ENCODE assay signal across 8 cellular contexts in the genomic region with DNA sequence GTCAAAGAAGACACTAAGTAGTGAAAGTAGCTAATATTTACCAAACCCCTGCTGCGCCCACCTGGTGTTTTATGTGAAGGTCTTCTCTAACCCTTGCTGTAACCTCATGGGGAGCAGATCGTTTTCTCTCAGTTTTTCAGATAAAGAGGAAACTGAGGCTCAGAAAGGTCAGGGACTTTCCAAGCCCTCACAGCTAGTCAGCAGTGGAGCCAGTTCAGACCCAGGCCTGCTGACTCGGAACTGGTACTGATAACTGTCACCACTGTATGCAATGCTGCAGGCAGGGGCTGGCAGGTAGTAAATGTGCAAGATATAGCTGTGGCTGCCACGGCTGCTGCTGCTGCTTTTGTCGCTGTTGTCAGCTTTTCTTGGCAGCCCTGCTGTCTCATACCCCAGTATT.
DNase-seq lines count a peak whose midpoint lies in the region; ATAC-seq and TF ChIP-seq lines count a peak whose summit lies in the region.

No MANE protein-coding gene starts in this region.

- ATAC-seq in HG02840 (IDR thresholded peaks at IDR 0.05; ENCODE audit: low FRiP score, unreplicated experiment): no peak

- H3K9me3 Mint-ChIP-seq in endodermal cell: no peaks in the 10 kb centered on the region

- H3K36me3 Mint-ChIP-seq in endodermal cell (ENCODE audit: low read depth): peaks cover 10% of the 10 kb centered on the region

- H3K9me3 ChIP-seq in Peyer's patch: no peaks in the 10 kb centered on the region
- no peaks in the 10 kb centered on the region for H3K9me3 ChIP-seq in vagina
- no peaks in the 10 kb centered on the region for H3K9me3 ChIP-seq in endodermal cell (ENCODE audit: control insufficient read depth, low read length)

- TF ChIP-seq POLR2A in Peyer's patch (IDR thresholded peaks at IDR 0.05) (no peak), vagina (IDR thresholded peaks at IDR 0.05) (no peak)

- peaks cover 42% of the 10 kb centered on the region for H3K4me1 Mint-ChIP-seq in endodermal cell

- H3K27me3 Mint-ChIP-seq in endodermal cell (ENCODE audit: insufficient read depth): peaks cover 16% of the 10 kb centered on the region

- H3K4me1 ChIP-seq in Peyer's patch (peaks cover under 1 to 81% (median 38%) of the 10 kb centered on the region in 4 donors), vagina (peaks cover 87% of the 10 kb centered on the region), endodermal cell (ENCODE audit: control insufficient read depth, insufficient read depth, low read length) (peaks cover 12% of the 10 kb centered on the region)

- H3K4me3 ChIP-seq in Peyer's patch (peak overlapping the region in 2 of 4 donors; percentile 11 to 17), vagina (no peak overlapping the region), endodermal cell (ENCODE audit: low read length) (no peak overlapping the region)

- 59 to 72% methylated on average over 4 to 5 of the region's 5 CpGs for WGBS in endodermal cell (ENCODE audit: insufficient coverage in 1 of 2, insufficient read length in 1 of 2), 2 experiments

- H3K4me3 Mint-ChIP-seq in endodermal cell: no peak overlapping the region

- no peaks in the 10 kb centered on the region for H3K36me3 ChIP-seq in Peyer's patch
- H3K36me3 ChIP-seq in vagina: no peaks in the 10 kb centered on the region
- H3K36me3 ChIP-seq in endodermal cell (ENCODE audit: control insufficient read depth, insufficient read depth, low read length): peaks cover 22% of the 10 kb centered on the region

- intact Hi-C loops in vagina (cut with DNase I): no loop called here

- TF ChIP-seq CTCF in Peyer's patch (IDR thresholded peaks at IDR 0.05): no peak
- no peak for TF ChIP-seq CTCF in vagina (IDR thresholded peaks at IDR 0.05)
- TF ChIP-seq CTCF in endodermal cell (conservative IDR thresholded peaks at IDR 0.05): no peak

- H3K27ac ChIP-seq in Peyer's patch (peak overlapping the region; percentile 97 to 99 (median 98)), vagina (peak overlapping the region; percentile 99), endodermal cell (ENCODE audit: low read depth, low read length) (no peak overlapping the region)

- peak; percentile 39 to 48 for DNase-seq in stimulated activated CD4-positive, alpha-beta T cell treated with anti-CD3 and anti-CD28 coated beads, Interleukin-2, amount 100 ng/mL, for 24 hours
- DNase-seq in stimulated activated CD4-positive, alpha-beta T cell treated with anti-CD3 and anti-CD28 coated beads, Interleukin-12 subunit alpha, Interleukin-12 subunit beta, amount 100 ng/mL, for 4 hours: no peak
- DNase-seq in Peyer's patch: peak in 2 of 3 donors; percentile 51 to 61
- peak; percentile 58 for DNase-seq in islet precursor cell
- no peak for DNase-seq in vagina (ENCODE audit: extremely low spot score in 2 of 2)
- DNase-seq in endodermal cell: no peak
- no peak for DNase-seq in hypothalamus (lab: John Stamatoyannopoulos, UW)

- no peaks in the 10 kb centered on the region for H3K27me3 ChIP-seq in Peyer's patch
- H3K27me3 ChIP-seq in vagina: no peaks in the 10 kb centered on the region
- H3K27me3 ChIP-seq in endodermal cell (ENCODE audit: control insufficient read depth, insufficient read depth, low read length, poor library complexity, severe bottlenecking): no peaks in the 10 kb centered on the region

- no peak overlapping the region for H3K9ac ChIP-seq in endodermal cell (ENCODE audit: extremely low read depth, low read length, poor library complexity, severe bottlenecking)

- H3K27ac Mint-ChIP-seq in endodermal cell: no peak overlapping the region

Comparison
In these comparisons a context has a peak if more than half of its experiments do, and no peak if none do; other contexts are left out.
1. DNase-seq: peak in stimulated activated CD4-positive, alpha-beta T cell treated with anti-CD3 and anti-CD28 coated beads, Interleukin-2, amount 100 ng/mL, for 24 hours (2 of 2), Peyer's patch (2 of 3) and islet precursor cell (single experiment); none in stimulated activated CD4-positive, alpha-beta T cell treated with anti-CD3 and anti-CD28 coated beads, Interleukin-12 subunit alpha, Interleukin-12 subunit beta, amount 100 ng/mL, for 4 hours (single experiment), vagina (0 of 2), endodermal cell (single experiment) and hypothalamus (0 of 51).